Comparison of ENCODE assay signal across 25 cellular contexts in the genomic region with DNA sequence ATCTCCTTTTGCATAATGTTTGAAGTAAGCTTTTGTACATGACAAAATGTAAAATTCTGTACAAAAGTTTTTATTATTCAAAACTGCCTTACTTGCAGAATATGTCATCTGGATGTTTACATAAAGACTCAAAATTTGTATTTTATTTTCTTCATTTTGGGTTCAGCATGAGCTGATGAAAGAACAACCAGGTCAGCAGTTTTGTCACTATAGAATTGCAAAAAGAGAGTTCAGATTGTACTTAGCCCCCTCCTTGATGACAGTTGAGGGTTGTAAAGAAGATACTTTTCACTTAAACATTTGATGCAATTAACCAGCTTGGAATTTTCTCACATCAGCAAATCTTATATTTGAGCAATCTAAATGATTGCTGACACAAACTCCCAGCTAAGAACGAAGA.
"Had no signal": no experiment of that assay in that cellular context is flagged by ENCODE, and none has a peak within 500 bp of the region (broad histone marks: within the 10 kb centered on the region; RNA-seq: fewer than 3 reads in every experiment).

No MANE protein-coding gene starts in this region.

- H3K4me1 ChIP-seq: esophagus muscularis mucosa, foreskin keratinocyte, gastroesophageal sphincter, heart left ventricle, lower lobe of right lung had no signal

- H3K4me2 ChIP-seq: hepatocyte had no signal

- ATAC-seq: foreskin keratinocyte, gastroesophageal sphincter, heart left ventricle, left colon, left lobe of liver, left ventricle myocardium superior, lower lobe of right lung, mucosa of descending colon had no signal

- H3K79me2 ChIP-seq: hepatocyte had no signal

- H3K27ac ChIP-seq: coronary artery, dorsolateral prefrontal cortex, esophagus muscularis mucosa, foreskin keratinocyte, gastroesophageal sphincter, heart left ventricle, hepatocyte, lower lobe of right lung had no signal

- H3K9me3 ChIP-seq: esophagus muscularis mucosa, gastroesophageal sphincter, heart left ventricle, lower lobe of right lung had no signal

- H3K9me3 Mint-ChIP-seq: mesothelial cell of epicardium had no signal

- H3K36me3 ChIP-seq: esophagus muscularis mucosa, gastroesophageal sphincter, heart left ventricle, lower lobe of right lung had no signal

- FAIRE-seq: colon, endothelial cell of umbilical vein, frontal cortex, kidney had no signal

- H2AFZ ChIP-seq: hepatocyte had no signal

- H3K36me3 Mint-ChIP-seq: immature natural killer cell, mesothelial cell of epicardium had no signal

- H3K27ac Mint-ChIP-seq: immature natural killer cell, mesothelial cell of epicardium had no signal

- H3K27me3 ChIP-seq: dorsolateral prefrontal cortex, esophagus muscularis mucosa, foreskin keratinocyte, gastroesophageal sphincter, heart left ventricle, hepatocyte had no signal

- DNase-seq: dermis blood vessel endothelial cell; dorsolateral prefrontal cortex; effector CD4-positive, alpha-beta T cell; effector memory CD4-positive, alpha-beta T cell; foreskin keratinocyte; heart left ventricle; hypothalamus; immature natural killer cell; islet precursor cell; kidney; kidney glomerular epithelial cell; left colon; left ventricle myocardium superior; lower lobe of right lung; mesenchymal stem cell; mucosa of descending colon had no signal

- H3K4me3 ChIP-seq: coronary artery, dorsolateral prefrontal cortex, esophagus muscularis mucosa, gastroesophageal sphincter, heart left ventricle, hepatocyte, lower lobe of right lung, mucosa of descending colon had no signal

- H3K4me1 Mint-ChIP-seq: immature natural killer cell had no signal

- H3K4me3 Mint-ChIP-seq: immature natural killer cell, mesothelial cell of epicardium had no signal
